ENCODE assay signal across 8 cellular contexts in the genomic region with DNA sequence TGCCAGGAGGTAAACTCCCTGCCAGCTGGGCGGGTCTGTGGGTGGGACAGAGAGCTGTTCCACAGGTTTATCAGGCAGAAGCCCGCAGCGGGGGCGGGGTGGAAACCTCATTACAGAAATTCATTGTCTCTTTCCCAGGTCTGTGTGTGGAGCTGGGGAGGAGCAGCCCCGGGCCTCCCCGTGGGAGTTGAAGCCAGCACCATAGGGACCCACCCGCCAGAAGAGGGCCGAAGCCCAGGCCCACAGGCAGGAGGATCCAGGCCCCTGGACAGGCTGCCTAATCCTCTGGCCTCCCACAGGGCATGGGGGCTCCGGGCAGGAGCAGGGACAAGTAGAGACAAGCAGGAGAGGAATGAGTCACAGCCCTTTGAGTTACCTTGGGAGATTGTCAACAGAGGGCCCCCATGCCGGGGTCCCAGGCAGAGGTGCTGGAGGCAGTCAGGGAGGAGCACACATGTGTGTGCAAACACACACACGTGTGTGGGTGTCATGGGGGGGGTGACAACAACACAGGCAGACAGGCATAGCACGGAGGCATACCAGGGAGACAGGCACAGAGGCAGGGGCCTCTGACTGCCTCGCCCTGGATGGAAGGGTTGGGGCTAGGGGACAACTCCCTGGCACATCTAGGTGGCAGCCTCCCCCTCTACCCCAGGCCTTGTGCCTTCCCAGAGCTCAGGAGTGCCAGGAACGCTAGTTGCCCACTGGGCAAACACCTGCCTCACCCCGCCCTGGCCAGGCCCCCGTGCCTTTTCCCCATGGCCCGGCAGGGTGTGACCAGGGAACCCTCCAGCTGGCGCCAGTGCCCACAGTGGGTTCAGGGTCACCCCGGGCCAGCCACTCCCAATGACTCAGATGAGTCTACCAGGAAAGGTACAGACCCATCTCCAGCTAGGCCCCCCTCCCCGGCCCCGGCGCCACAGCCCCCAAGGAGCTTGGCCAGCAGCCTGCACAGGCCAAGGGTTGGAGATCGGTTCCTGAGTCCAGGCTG. TPM values are rescaled to one million over a fixed set of nuclear protein-coding genes. Genes with fewer than 3 reads are reported as not detected.
A peak's percentile ranks its signal among the peaks of the same experiment; 100 is the strongest.
DNase-seq lines count a peak whose midpoint lies in the region; ATAC-seq, FAIRE-seq and TF ChIP-seq lines count a peak whose summit lies in the region.

No MANE protein-coding gene starts in this region.

- H4K20me1 ChIP-seq in K562 (replicated peaks; ENCODE audit: control insufficient read depth, insufficient read depth, low read length) = no peaks in the 10 kb centered on the region
- H4K20me1 ChIP-seq in Karpas-422 (ENCODE audit: insufficient read depth, low read depth, low read length) = no peaks in the 10 kb centered on the region

- POLR2A ChIA-PET in K562 (lab: Yijun Ruan, JAX) = interaction anchor here (1.2 to 1.3 kb wide), 2 partner anchors 9 to 35 kb away, joined by 3 to 5 read pairs; a partner anchor contains a TSS

- no peaks in the 10 kb centered on the region for H3K9me1 ChIP-seq in K562 (ENCODE audit: control insufficient read depth, insufficient read depth, low read length)

- peaks cover 23% of the 10 kb centered on the region; the same call in 2 of the 3 replicates for H3K79me2 ChIP-seq in K562 (ENCODE audit: control insufficient read depth, insufficient read depth, low read length)
- H3K79me2 ChIP-seq in Karpas-422 (ENCODE audit: low read length) = no peaks in the 10 kb centered on the region

- peak overlapping the region; percentile 99 for H3K4me2 ChIP-seq in K562 (ENCODE audit: insufficient read depth, low read length)
- no peak overlapping the region for H3K4me2 ChIP-seq in Karpas-422 (ENCODE audit: low read depth, low read length, poor library complexity, severe bottlenecking)

- no peak overlapping the region for H3K27ac ChIP-seq in CD4-positive, CD25-positive, alpha-beta regulatory T cell (ENCODE audit: insufficient read depth, low read length, poor library complexity, severe bottlenecking)
- H3K27ac ChIP-seq in K562 (ENCODE audit: extremely low read depth, low read depth, low read length) (peak overlapping the region; percentile 61), Karpas-422 (ENCODE audit: low read length) (no peak overlapping the region), testis (no peak overlapping the region)

- no peak for ATAC-seq in CD4-positive, CD25-positive, alpha-beta regulatory T cell (ENCODE audit: low read depth in 2 of 2)
- ATAC-seq in K562 = peak; percentile 2; the same call in 2 of the 3 replicates
- ATAC-seq in GM21360 (IDR thresholded peaks at IDR 0.05; ENCODE audit: unreplicated experiment) = no peak

- H2AFZ ChIP-seq in K562 (ENCODE audit: low read depth, low read length) = peak overlapping the region; percentile 91
- H2AFZ ChIP-seq in Karpas-422 (ENCODE audit: low read length) = no peak overlapping the region

- in situ Hi-C loops in K562 (cut with MboI) = no loop called here

- no peak for TF ChIP-seq POLR2A in K562 (conservative IDR thresholded peaks at IDR 0.05)
- TF ChIP-seq POLR2A in testis (IDR thresholded peaks at IDR 0.05) = no peak

- no peak for TF ChIP-seq EP300 in K562 (IDR thresholded peaks at IDR 0.05; ENCODE audit: low read length)

- peaks cover 27% of the 10 kb centered on the region for H3K4me1 ChIP-seq in CD4-positive, CD25-positive, alpha-beta regulatory T cell (ENCODE audit: control insufficient read depth, insufficient read depth, low read length, poor library complexity, severe bottlenecking)
- peaks cover 30 to 64% of the 10 kb centered on the region in 2 experiments for H3K4me1 ChIP-seq in K562 (replicated peaks in 1 of 2; ENCODE audit: control insufficient read depth in 2 of 2, insufficient read depth in 2 of 2, low read length in 2 of 2)
- peaks cover 41% of the 10 kb centered on the region for H3K4me1 ChIP-seq in mucosa of stomach (ENCODE audit: control insufficient read depth, insufficient read depth, low read length)
- H3K4me1 ChIP-seq in Karpas-422 (ENCODE audit: low read length) = peaks cover 23% of the 10 kb centered on the region
- H3K4me1 ChIP-seq in testis = peaks cover 6% of the 10 kb centered on the region

- no peak for TF ChIP-seq RAD21 in K562 (CRISPR knock-in tag; conservative IDR thresholded peaks at IDR 0.05 in 1 of 2, IDR thresholded peaks at IDR 0.05 in 1 of 2)

- H3K4me1 Mint-ChIP-seq in CD4-positive, CD25-positive, alpha-beta regulatory T cell = peaks cover 0 to 28% (median 14%) of the 10 kb centered on the region in 4 donors

- no peaks in the 10 kb centered on the region for H3K9me3 Mint-ChIP-seq in CD4-positive, CD25-positive, alpha-beta regulatory T cell

- H3K9ac ChIP-seq in K562 (ENCODE audit: insufficient read depth in 1 of 2, low read depth in 2 of 2, low read length in 2 of 2) = peak overlapping the region; percentile 69 to 92
- peak overlapping the region; percentile 71 for H3K9ac ChIP-seq in mucosa of stomach (ENCODE audit: low read length)
- H3K9ac ChIP-seq in Karpas-422 (ENCODE audit: low read length) = no peak overlapping the region

- H3K36me3 ChIP-seq in CD4-positive, CD25-positive, alpha-beta regulatory T cell (ENCODE audit: control insufficient read depth, insufficient read depth, low read length) = no peaks in the 10 kb centered on the region
- H3K36me3 ChIP-seq in K562 (ENCODE audit: control insufficient read depth, insufficient read depth, low read length) (peaks cover 20% of the 10 kb centered on the region; the same call in 2 of the 3 replicates), mucosa of stomach (ENCODE audit: control insufficient read depth, insufficient read depth, low read length) (no peaks in the 10 kb centered on the region), Karpas-422 (ENCODE audit: insufficient read depth, low read length) (no peaks in the 10 kb centered on the region), testis (ENCODE audit: low read depth, missing control alignments) (no peaks in the 10 kb centered on the region)

- H3K27me3 ChIP-seq in CD4-positive, CD25-positive, alpha-beta regulatory T cell (ENCODE audit: control insufficient read depth, insufficient read depth, low read length) = no peaks in the 10 kb centered on the region
- H3K27me3 ChIP-seq in K562 (ENCODE audit: control insufficient read depth in 2 of 2, insufficient read depth in 2 of 2, low read length in 2 of 2) (no peaks in the 10 kb centered on the region; a peak in 1 of 5 replicates), mucosa of stomach (ENCODE audit: control insufficient read depth, insufficient read depth, low read length) (no peaks in the 10 kb centered on the region), Karpas-422 (ENCODE audit: low read length) (no peaks in the 10 kb centered on the region), testis (no peaks in the 10 kb centered on the region)

- H3K27ac Mint-ChIP-seq in CD4-positive, CD25-positive, alpha-beta regulatory T cell = no peak overlapping the region

- intact Hi-C loops in K562 (cut with micrococcal nuclease) (loop anchor here (5.0 to 10.0 kb wide), 2 partner anchors 41 to 412 kb away; a partner anchor contains a TSS), testis (cut with DNase I; ENCODE audit: low total_unique reads) (loop anchor here (10.0 kb wide), 1 partner anchor 172 kb away; a partner anchor contains a TSS)

- WGBS in K562 (ENCODE audit: insufficient coverage, low coverage, missing lambda C conversion rate) = 23% methylated on average over 16 of the region's 23 CpGs
- 67 to 73% methylated on average over 16 to 23 of the region's 23 CpGs for WGBS in testis, 2 donors

- H3K27me3 Mint-ChIP-seq in CD4-positive, CD25-positive, alpha-beta regulatory T cell = peaks cover 8% of the 10 kb centered on the region

- H3K36me3 Mint-ChIP-seq in CD4-positive, CD25-positive, alpha-beta regulatory T cell = peaks cover 4% of the 10 kb centered on the region

- CTCF ChIA-PET in K562 (lab: Yijun Ruan, JAX; ENCODE audit: low intra/inter-chr PET ratio) = interaction anchor here (0.6 kb wide), 1 partner anchor 33 kb away, joined by 3 read pairs; a partner anchor contains a TSS

- peak overlapping the region in 3 of 4 donors; percentile 85 to 93 (median 88) for H3K4me3 Mint-ChIP-seq in CD4-positive, CD25-positive, alpha-beta regulatory T cell

- BruUV-seq in K562 (replicated peaks; lab: Mats Ljungman, UMichigan) = no TSS peak

- H3K9me3 ChIP-seq in CD4-positive, CD25-positive, alpha-beta regulatory T cell (ENCODE audit: control insufficient read depth in 2 of 2, low read length in 2 of 2) = no peaks in the 10 kb centered on the region
- H3K9me3 ChIP-seq in K562 (replicated peaks; ENCODE audit: control insufficient read depth, insufficient read depth, low read depth, low read length) = no peaks in the 10 kb centered on the region
- H3K9me3 ChIP-seq in mucosa of stomach (ENCODE audit: control insufficient read depth, low read length) = no peaks in the 10 kb centered on the region
- no peaks in the 10 kb centered on the region for H3K9me3 ChIP-seq in Karpas-422 (ENCODE audit: low read length)
- H3K9me3 ChIP-seq in testis = no peaks in the 10 kb centered on the region

- no peak for DNase-seq in CD4-positive, CD25-positive, alpha-beta regulatory T cell
- DNase-seq in HT1080 (ENCODE audit: low read depth) (peak; percentile 57), K562 (ENCODE audit: extremely low read depth in 1 of 4, low spot score in 3 of 4) (peak; percentile 58 to 73 (median 66)), NCI-H2081 treated with DMSO at 0.1 percent for 48 hours (lab: John Stamatoyannopoulos, UW) (no peak), Karpas-422 (no peak), testis (no peak)

- no peak overlapping the region for H3K4me3 ChIP-seq in CD4-positive, CD25-positive, alpha-beta regulatory T cell (ENCODE audit: low read depth, low read length)
- H3K4me3 ChIP-seq in K562 = peak overlapping the region; percentile 56
- peak overlapping the region; percentile 75 for H3K4me3 ChIP-seq in mucosa of stomach (ENCODE audit: low read length)
- no peak overlapping the region for H3K4me3 ChIP-seq in Karpas-422 (ENCODE audit: low read length)
- H3K4me3 ChIP-seq in testis = no peak overlapping the region

- TF ChIP-seq CTCF in K562 (IDR thresholded peaks at IDR 0.05 in 2 of 3, conservative IDR thresholded peaks at IDR 0.05 in 1 of 3; ENCODE audit: insufficient read depth in 2 of 3, low read depth in 1 of 3, low read length in 3 of 3) (no peak), testis (IDR thresholded peaks at IDR 0.05) (no peak)

- H3K9me2 ChIP-seq in Karpas-422 (replicated peaks; ENCODE audit: insufficient read depth, low read length) = no peaks in the 10 kb centered on the region

- peak; percentile 71 for FAIRE-seq in K562 (lab: Jason Lieb, UNC)

RNA-seq across cellular contexts. Expression of a gene that starts 1.3 kb away (rescaled TPM):
- total RNA-seq in CD4-positive, CD25-positive, alpha-beta regulatory T cell = 11.6 TPM
- polyA plus RNA-seq in CD4-positive, CD25-positive, alpha-beta regulatory T cell = under 1 TPM in 2 of 4 donors, not detected in 2; 0.11 to 0.13 TPM
- 0.13 and 0.23 TPM in 2 replicates for total RNA-seq in HT1080 (2014; rRNA removed; shearing (Covaris generic))
- 0.01 and 0.05 TPM in 2 replicates for polyA plus RNA-seq in HT1080 (2015; cell fraction: cytosol; rRNA removed)
- polyA plus RNA-seq in HT1080 (2015; cell fraction: nucleus; rRNA removed) = 0.14 TPM in 2 replicates
- 19.1 and 64.6 TPM in 2 replicates for total RNA-seq in K562 (2011; cell fraction: chromatin; rRNA removed; ENCODE audit: low replicate concordance)
- total RNA-seq in K562 (2011; cell fraction: nucleolus; rRNA removed) = 33.3 and 37.9 TPM in 2 replicates
- total RNA-seq in K562 (2011; cell fraction: nucleoplasm; rRNA removed) = 16.2 and 19.7 TPM in 2 replicates
- total RNA-seq in K562 (2014; rRNA removed) = 4.0 and 7.1 TPM in 2 replicates
- total RNA-seq in K562 (2014; rRNA removed; fragmentation: Illumina TruSeq; extraction: Trizol) = 0.99 and 1.1 TPM in 2 replicates
- 2.1 and 2.5 TPM in 2 replicates for total RNA-seq in K562 (2015; rRNA removed; fragmentation: Illumina TruSeq; extraction: Trizol)
- 7.4 and 8.8 TPM in 2 replicates for total RNA-seq in K562 (2021)
- polyA plus RNA-seq in K562 (2011; rRNA removed) = 2.2 and 3.6 TPM in 2 replicates
- polyA plus RNA-seq in K562 (2011; cell fraction: cytosol; rRNA removed) = 2.0 and 4.5 TPM in 2 replicates
- 15.1 and 28.5 TPM in 2 replicates for polyA plus RNA-seq in K562 (2011; cell fraction: nucleus; rRNA removed)
- polyA plus RNA-seq in K562 (2012) = 4.7 and 6.3 TPM in 2 replicates
- 1.8 and 4.6 TPM in 2 replicates for polyA plus RNA-seq in K562 (2014; fragmentation: Illumina TruSeq; extraction: Trizol)
- polyA plus RNA-seq in K562 (2014; fragmentation: Nextera tagmentation; extraction: Ambion mirVana) = under 1 TPM; 0.04 to 0.08 TPM
- polyA plus RNA-seq in K562 (2014; rRNA removed) = 7.9 and 11.8 TPM in 2 replicates
- polyA minus RNA-seq in K562 (2011; rRNA and poly(A)+ RNA removed) = 2.1 and 3.0 TPM in 2 replicates
- polyA minus RNA-seq in K562 (2011; cell fraction: cytosol; rRNA and poly(A)+ RNA removed) = 3.2 and 3.5 TPM in 2 replicates
- polyA minus RNA-seq in K562 (2011; cell fraction: nucleus; rRNA and poly(A)+ RNA removed) = 12.1 and 12.2 TPM in 2 replicates
- total RNA-seq in Karpas-422 (2014; rRNA removed; shearing (Covaris generic); ENCODE audit: low replicate concordance) = 0.15 and 0.22 TPM in 2 replicates
- total RNA-seq in testis = 1 to 10 TPM; 7.6 to 9.2 TPM
- polyA plus RNA-seq in testis (ENCODE audit: insufficient read depth, low read depth, low replicate concordance) = 5.3 TPM

RNA-seq across cellular contexts. Expression of a gene that starts 32.8 kb away (rescaled TPM):
- total RNA-seq in CD4-positive, CD25-positive, alpha-beta regulatory T cell = 31.3 TPM
- polyA plus RNA-seq in CD4-positive, CD25-positive, alpha-beta regulatory T cell = 10 to 100 TPM; 20.9 to 26.1 (median 24.5) TPM
- 22.3 and 34.1 TPM in 2 replicates for total RNA-seq in HT1080 (2014; rRNA removed; shearing (Covaris generic))
- polyA plus RNA-seq in HT1080 (2015; cell fraction: cytosol; rRNA removed) = 49.3 and 56.7 TPM in 2 replicates
- polyA plus RNA-seq in HT1080 (2015; cell fraction: nucleus; rRNA removed) = 71.2 and 75.4 TPM in 2 replicates
- 33.3 and 80.8 TPM in 2 replicates for total RNA-seq in K562 (2011; cell fraction: chromatin; rRNA removed; ENCODE audit: low replicate concordance)
- 78.7 and 86.4 TPM in 2 replicates for total RNA-seq in K562 (2011; cell fraction: nucleolus; rRNA removed)
- total RNA-seq in K562 (2011; cell fraction: nucleoplasm; rRNA removed) = 51.5 and 54.8 TPM in 2 replicates
- 24.3 and 29.4 TPM in 2 replicates for total RNA-seq in K562 (2014; rRNA removed)
- total RNA-seq in K562 (2014; rRNA removed; fragmentation: Illumina TruSeq; extraction: Trizol) = 6.3 and 7.3 TPM in 2 replicates
- total RNA-seq in K562 (2015; rRNA removed; fragmentation: Illumina TruSeq; extraction: Trizol) = 12.3 and 15.0 TPM in 2 replicates
- total RNA-seq in K562 (2021) = 55.7 and 57.2 TPM in 2 replicates
- polyA plus RNA-seq in K562 (2011; rRNA removed) = 19.3 and 34.7 TPM in 2 replicates
- 22.5 and 54.7 TPM in 2 replicates for polyA plus RNA-seq in K562 (2011; cell fraction: cytosol; rRNA removed)
- polyA plus RNA-seq in K562 (2011; cell fraction: nucleus; rRNA removed) = 88.7 and 149 TPM in 2 replicates
- 41.1 and 44.4 TPM in 2 replicates for polyA plus RNA-seq in K562 (2012)
- 42.7 and 48.3 TPM in 2 replicates for polyA plus RNA-seq in K562 (2014; fragmentation: Illumina TruSeq; extraction: Trizol)
- polyA plus RNA-seq in K562 (2014; fragmentation: Nextera tagmentation; extraction: Ambion mirVana) = 1 to 10 TPM; 3.4 to 3.9 TPM
- polyA plus RNA-seq in K562 (2014; rRNA removed) = 40.5 and 42.5 TPM in 2 replicates
- 6.3 and 9.1 TPM in 2 replicates for polyA minus RNA-seq in K562 (2011; rRNA and poly(A)+ RNA removed)
- 24.1 and 29.2 TPM in 2 replicates for polyA minus RNA-seq in K562 (2011; cell fraction: cytosol; rRNA and poly(A)+ RNA removed)
- 19.9 and 21.0 TPM in 2 replicates for polyA minus RNA-seq in K562 (2011; cell fraction: nucleus; rRNA and poly(A)+ RNA removed)
- 27.6 and 28.3 TPM in 2 replicates for total RNA-seq in Karpas-422 (2014; rRNA removed; shearing (Covaris generic); ENCODE audit: low replicate concordance)
- 10 to 100 TPM; 36.7 to 40.8 TPM for total RNA-seq in testis
- 29.7 TPM for polyA plus RNA-seq in testis (ENCODE audit: insufficient read depth, low read depth, low replicate concordance)

RNA-seq across cellular contexts. Expression of a gene that starts 35.3 kb away (rescaled TPM):
- total RNA-seq in CD4-positive, CD25-positive, alpha-beta regulatory T cell = 201 TPM
- polyA plus RNA-seq in CD4-positive, CD25-positive, alpha-beta regulatory T cell = 100 to 1,000 TPM; 180 to 223 (median 183) TPM
- total RNA-seq in HT1080 (2014; rRNA removed; shearing (Covaris generic)) = 62.0 and 80.4 TPM in 2 replicates
- 56.5 and 63.9 TPM in 2 replicates for polyA plus RNA-seq in HT1080 (2015; cell fraction: cytosol; rRNA removed)
- polyA plus RNA-seq in HT1080 (2015; cell fraction: nucleus; rRNA removed) = 76.7 and 83.0 TPM in 2 replicates
- 20.8 and 92.1 TPM in 2 replicates for total RNA-seq in K562 (2011; cell fraction: chromatin; rRNA removed; ENCODE audit: low replicate concordance)
- total RNA-seq in K562 (2011; cell fraction: nucleolus; rRNA removed) = 57.7 and 64.3 TPM in 2 replicates
- total RNA-seq in K562 (2011; cell fraction: nucleoplasm; rRNA removed) = 24.2 and 37.8 TPM in 2 replicates
- total RNA-seq in K562 (2014; rRNA removed) (39.1 and 40.0 TPM in 2 replicates), K562 (2014; rRNA removed; fragmentation: Illumina TruSeq; extraction: Trizol) (7.2 and 11.5 TPM in 2 replicates), K562 (2015; rRNA removed; fragmentation: Illumina TruSeq; extraction: Trizol) (12.7 and 12.9 TPM in 2 replicates), K562 (2021) (65.0 and 69.6 TPM in 2 replicates), testis (100 to 1,000 TPM; 230 to 455 TPM)
- polyA plus RNA-seq in K562 (2011; rRNA removed) (16.4 and 34.2 TPM in 2 replicates), K562 (2014; fragmentation: Illumina TruSeq; extraction: Trizol) (41.0 and 45.1 TPM in 2 replicates), K562 (2014; fragmentation: Nextera tagmentation; extraction: Ambion mirVana) (under 1 TPM; 0.46 to 0.59 TPM), K562 (2014; rRNA removed) (26.8 and 27.3 TPM in 2 replicates), testis (ENCODE audit: insufficient read depth, low read depth, low replicate concordance) (328 TPM)
- 30.6 and 56.6 TPM in 2 replicates for polyA plus RNA-seq in K562 (2011; cell fraction: cytosol; rRNA removed)
- 30.2 and 48.9 TPM in 2 replicates for polyA plus RNA-seq in K562 (2011; cell fraction: nucleus; rRNA removed)
- 38.5 and 52.8 TPM in 2 replicates for polyA plus RNA-seq in K562 (2012)
- polyA minus RNA-seq in K562 (2011; rRNA and poly(A)+ RNA removed) = 26.8 and 39.2 TPM in 2 replicates
- polyA minus RNA-seq in K562 (2011; cell fraction: cytosol; rRNA and poly(A)+ RNA removed) = 50.9 and 64.3 TPM in 2 replicates
- polyA minus RNA-seq in K562 (2011; cell fraction: nucleus; rRNA and poly(A)+ RNA removed) = 17.4 and 22.8 TPM in 2 replicates
- total RNA-seq in Karpas-422 (2014; rRNA removed; shearing (Covaris generic); ENCODE audit: low replicate concordance) = 30.8 and 77.3 TPM in 2 replicates

RNA-seq across cellular contexts. Expression of a gene that starts 40.1 kb away (rescaled TPM):
- total RNA-seq in CD4-positive, CD25-positive, alpha-beta regulatory T cell = 85.0 TPM
- polyA plus RNA-seq in CD4-positive, CD25-positive, alpha-beta regulatory T cell = 10 to 100 TPM; 31.5 to 39.5 (median 34.8) TPM
- 19.2 and 23.3 TPM in 2 replicates for total RNA-seq in HT1080 (2014; rRNA removed; shearing (Covaris generic))
- 13.7 and 22.1 TPM in 2 replicates for polyA plus RNA-seq in HT1080 (2015; cell fraction: cytosol; rRNA removed)
- 26.9 and 31.6 TPM in 2 replicates for polyA plus RNA-seq in HT1080 (2015; cell fraction: nucleus; rRNA removed)
- total RNA-seq in K562 (2011; cell fraction: chromatin; rRNA removed; ENCODE audit: low replicate concordance) = 11.3 and 40.1 TPM in 2 replicates
- 20.5 and 22.5 TPM in 2 replicates for total RNA-seq in K562 (2011; cell fraction: nucleolus; rRNA removed)
- 7.3 and 11.7 TPM in 2 replicates for total RNA-seq in K562 (2011; cell fraction: nucleoplasm; rRNA removed)
- 9.6 and 13.7 TPM in 2 replicates for total RNA-seq in K562 (2014; rRNA removed)
- total RNA-seq in K562 (2014; rRNA removed; fragmentation: Illumina TruSeq; extraction: Trizol) = 3.4 and 4.9 TPM in 2 replicates
- total RNA-seq in K562 (2015; rRNA removed; fragmentation: Illumina TruSeq; extraction: Trizol) = 7.0 and 8.5 TPM in 2 replicates
- total RNA-seq in K562 (2021) = 13.9 and 14.5 TPM in 2 replicates
- polyA plus RNA-seq in K562 (2011; rRNA removed) = 7.3 and 11.2 TPM in 2 replicates
- 11.2 and 14.4 TPM in 2 replicates for polyA plus RNA-seq in K562 (2011; cell fraction: cytosol; rRNA removed)
- 40.2 and 43.0 TPM in 2 replicates for polyA plus RNA-seq in K562 (2011; cell fraction: nucleus; rRNA removed)
- 9.6 and 14.0 TPM in 2 replicates for polyA plus RNA-seq in K562 (2012)
- polyA plus RNA-seq in K562 (2014; fragmentation: Illumina TruSeq; extraction: Trizol) = 8.5 and 12.2 TPM in 2 replicates
- polyA plus RNA-seq in K562 (2014; fragmentation: Nextera tagmentation; extraction: Ambion mirVana) = under 1 TPM; 0.13 to 0.39 TPM
- 10.5 and 11.6 TPM in 2 replicates for polyA plus RNA-seq in K562 (2014; rRNA removed)
- polyA minus RNA-seq in K562 (2011; rRNA and poly(A)+ RNA removed) = 5.1 and 6.7 TPM in 2 replicates
- 8.8 and 11.1 TPM in 2 replicates for polyA minus RNA-seq in K562 (2011; cell fraction: cytosol; rRNA and poly(A)+ RNA removed)
- polyA minus RNA-seq in K562 (2011; cell fraction: nucleus; rRNA and poly(A)+ RNA removed) = 5.8 and 12.4 TPM in 2 replicates
- 62.0 and 84.2 TPM in 2 replicates for total RNA-seq in Karpas-422 (2014; rRNA removed; shearing (Covaris generic); ENCODE audit: low replicate concordance)
- total RNA-seq in testis = 10 to 100 TPM; 27.7 to 29.8 TPM
- 14.9 TPM for polyA plus RNA-seq in testis (ENCODE audit: insufficient read depth, low read depth, low replicate concordance)

Comparison
In these comparisons a context has a peak if more than half of its experiments do, and no peak if none do; other contexts are left out.
1. DNase-seq: peak in HT1080 (single experiment) and K562 (4 of 4); none in CD4-positive, CD25-positive, alpha-beta regulatory T cell (0 of 3), NCI-H2081 treated with DMSO at 0.1 percent for 48 hours (single experiment), Karpas-422 (single experiment) and testis (single experiment).
2. H3K4me3 ChIP-seq: peak in K562 (single experiment) and mucosa of stomach (single experiment); none in CD4-positive, CD25-positive, alpha-beta regulatory T cell (single experiment), Karpas-422 (single experiment) and testis (0 of 2).